ENCODE assay signal across 8 cellular contexts in the genomic region with DNA sequence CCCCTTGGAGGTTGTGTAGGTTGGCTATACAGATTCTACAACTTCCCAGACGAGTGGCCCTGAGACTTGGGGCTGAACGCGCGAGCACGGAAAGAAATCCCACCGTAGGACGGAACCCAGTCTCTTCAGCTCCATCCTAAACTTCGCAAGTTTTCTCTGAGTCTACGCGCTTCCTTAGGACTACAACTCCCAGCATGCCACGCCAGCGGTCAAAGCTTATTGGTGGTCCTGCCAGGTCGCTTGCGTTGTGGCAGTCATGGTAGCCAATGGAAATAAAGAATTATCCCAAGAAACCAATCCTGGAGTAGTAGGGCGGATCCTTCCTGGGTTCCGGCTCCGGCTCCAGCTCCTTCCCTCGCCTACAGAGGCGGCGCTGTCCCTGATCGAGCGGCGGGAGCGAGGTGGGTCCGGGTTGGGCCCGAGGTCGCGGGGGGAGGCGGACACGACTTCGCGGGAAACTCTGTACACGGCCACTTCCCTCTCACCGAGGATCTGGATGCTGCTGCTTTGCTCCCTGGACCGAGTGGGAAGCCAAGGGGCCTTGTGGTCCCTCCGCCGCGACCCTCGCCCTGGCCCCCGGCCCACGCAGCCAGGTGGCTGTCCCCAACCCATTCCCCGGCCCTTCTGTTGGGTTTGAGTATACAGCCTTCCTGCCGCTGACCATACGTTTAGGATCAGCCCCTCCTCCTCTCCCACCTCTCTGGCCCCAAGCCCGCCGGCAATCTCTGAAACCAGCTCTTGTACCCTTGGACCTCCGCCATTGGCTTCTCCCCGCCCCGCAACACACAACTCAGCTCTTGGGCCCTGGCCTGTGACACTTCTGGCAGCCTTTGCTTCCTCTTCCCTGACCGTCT. TPM values are rescaled to one million over a fixed set of nuclear protein-coding genes. Genes with fewer than 3 reads are reported as not detected.
A peak's percentile ranks its signal among the peaks of the same experiment; 100 is the strongest.
DNase-seq lines count a peak whose midpoint lies in the region; ATAC-seq and TF ChIP-seq lines count a peak whose summit lies in the region.

A gene with protein sequence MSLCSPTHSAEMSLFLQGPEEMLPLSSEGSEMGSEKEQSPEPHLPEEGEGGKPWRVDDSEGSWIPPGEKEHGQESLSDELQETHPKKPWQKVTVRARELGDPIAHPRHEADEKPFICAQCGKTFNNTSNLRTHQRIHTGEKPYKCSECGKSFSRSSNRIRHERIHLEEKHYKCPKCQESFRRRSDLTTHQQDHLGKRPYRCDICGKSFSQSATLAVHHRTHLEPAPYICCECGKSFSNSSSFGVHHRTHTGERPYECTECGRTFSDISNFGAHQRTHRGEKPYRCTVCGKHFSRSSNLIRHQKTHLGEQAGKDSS (plus strand): TSS at position 357 of the 854 bp plus-strand sequence. CDS start 3,046 bp downstream, outside the sequence.

- H3K4me3 ChIP-seq in PC-3 (ENCODE audit: low read length) (peak within 1 kb of the TSS; percentile 79), esophagus (ENCODE audit: low read depth in 1 of 2, low read length in 2 of 2) (peak within 1 kb of the TSS; percentile 73 to 91), mucosa of stomach (ENCODE audit: low read length) (peak within 1 kb of the TSS; percentile 49)

- CTCF ChIA-PET in PC-3 (lab: Charles Lee): interaction anchor here (0.6 to 0.9 kb wide), 2 partner anchors 227 to 549 kb away, joined by 3 to 5 read pairs; no protein-coding TSS in a partner anchor

- no peaks in the 10 kb centered on the region for H3K27me3 Mint-ChIP-seq in IgD-negative memory B cell

- POLR2A ChIA-PET in PC-3 (lab: Charles Lee; ENCODE audit: unreplicated experiment): interaction anchor here (0.5 to 0.9 kb wide), 4 partner anchors 18 to 1181 kb away, joined by 3 to 5 read pairs (median 4); partner anchors contain the start of genes ERMAP and SVBP

- H3K27ac Mint-ChIP-seq in IgD-negative memory B cell: peak within 1 kb of the TSS; percentile 8 to 80 (median 59)

- H3K4me1 ChIP-seq in PC-3 (ENCODE audit: insufficient read depth, low read length) (peaks cover 23% of the 10 kb centered on the region), esophagus (ENCODE audit: control insufficient read depth in 2 of 2, insufficient read depth in 2 of 2, low read length in 1 of 2) (peaks cover 0 to 7% of the 10 kb centered on the region in 2 donors), mucosa of stomach (ENCODE audit: control insufficient read depth, insufficient read depth, low read length) (peaks cover 10% of the 10 kb centered on the region)

- ATAC-seq in GM21529 (IDR thresholded peaks at IDR 0.05; ENCODE audit: unreplicated experiment) (peak; percentile 89), PC-3 (peak; percentile 99)

- no peaks in the 10 kb centered on the region for H3K27me3 ChIP-seq in PC-3 (ENCODE audit: low read length)
- H3K27me3 ChIP-seq in esophagus (ENCODE audit: control insufficient read depth in 1 of 2, insufficient read depth in 2 of 2, low read length in 2 of 2): no peaks in the 10 kb centered on the region
- no peaks in the 10 kb centered on the region for H3K27me3 ChIP-seq in mucosa of stomach (ENCODE audit: control insufficient read depth, insufficient read depth, low read length)

- peak; percentile 98 for DNase-seq in DMS53 (lab: John Stamatoyannopoulos, UW)
- DNase-seq in PC-3: peak; percentile 97
- DNase-seq in activated T-cell treated with anti-CD3 and anti-CD28 coated beads, Interleukin-2, amount 50 U/mL, for 1 hour: peak; percentile 80
- DNase-seq in stimulated activated CD8-positive, alpha-beta memory T cell treated with anti-CD3 and anti-CD28 coated beads, Interleukin-7, amount 100 ng/mL, for 1 hour (ENCODE audit: low read depth in 2 of 2): peak; percentile 65

- peak; percentile 47; the same call in 1 of the 2 replicates for TF ChIP-seq CTCF in PC-3 (conservative IDR thresholded peaks at IDR 0.05; ENCODE audit: low read depth, low read length)

- H3K4me2 ChIP-seq in PC-3 (ENCODE audit: low read length): peak within 1 kb of the TSS; percentile 89

- intact Hi-C loops in PC-3 (cut with micrococcal nuclease): no loop called here

- H3K36me3 ChIP-seq in PC-3 (ENCODE audit: low read depth, low read length) (peaks cover 6% of the 10 kb centered on the region; the same call in 1 of the 2 replicates), esophagus (ENCODE audit: control insufficient read depth in 2 of 2, insufficient read depth in 2 of 2, low read length in 1 of 2) (peaks cover 9 to 10% of the 10 kb centered on the region in 2 donors), mucosa of stomach (ENCODE audit: control insufficient read depth, insufficient read depth, low read length) (peaks cover 5% of the 10 kb centered on the region)

- peaks cover 14% of the 10 kb centered on the region for H3K36me3 Mint-ChIP-seq in IgD-negative memory B cell

- no peaks in the 10 kb centered on the region for H3F3A ChIP-seq in PC-3 (ENCODE audit: low read length, unreplicated experiment)

- H3K27ac ChIP-seq in PC-3 (ENCODE audit: low read length) (no peak within 1 kb of the TSS), esophagus (ENCODE audit: low read depth in 2 of 2, low read length in 1 of 2) (peak within 1 kb of the TSS; percentile 67 to 84)

- H3K9ac ChIP-seq in PC-3 (ENCODE audit: low read length) (peak within 1 kb of the TSS; percentile 80), mucosa of stomach (ENCODE audit: low read length) (peak within 1 kb of the TSS; percentile 88)

- peaks cover 17% of the 10 kb centered on the region for H3K79me2 ChIP-seq in PC-3 (ENCODE audit: low read length)

- no TSS peak for BruUV-seq in PC-3 (replicated peaks; lab: Mats Ljungman, UMichigan)

- peaks cover 21 to 25% (median 24%) of the 10 kb centered on the region in 3 donors for H3K4me1 Mint-ChIP-seq in IgD-negative memory B cell

- peak within 1 kb of the TSS; percentile 95 for H2AFZ ChIP-seq in PC-3 (ENCODE audit: low read length)

- peaks cover 0 to 1% (median 0%) of the 10 kb centered on the region in 3 donors for H3K9me3 Mint-ChIP-seq in IgD-negative memory B cell

- peak within 1 kb of the TSS; percentile 87 to 95 (median 92) for H3K4me3 Mint-ChIP-seq in IgD-negative memory B cell

- H3K9me2 ChIP-seq in PC-3 (replicated peaks; ENCODE audit: low read length): no peaks in the 10 kb centered on the region

- H3K9me3 ChIP-seq in PC-3 (ENCODE audit: low read length) (no peaks in the 10 kb centered on the region), esophagus (ENCODE audit: control insufficient read depth in 2 of 2, insufficient read depth in 1 of 2, low read depth in 1 of 2, low read length in 1 of 2) (peaks cover 0 to 8% of the 10 kb centered on the region in 2 donors), mucosa of stomach (ENCODE audit: control insufficient read depth, low read length) (no peaks in the 10 kb centered on the region)

- WGBS in esophagus, 2 donors: 0 to 1% methylated on average over 50 of the region's 50 CpGs

- H4K20me1 ChIP-seq in PC-3 (ENCODE audit: low read length): no peaks in the 10 kb centered on the region

RNA-seq across cellular contexts. Expression of the gene that starts here (rescaled TPM):
- polyA plus RNA-seq in IgD-negative memory B cell (10.5 TPM), esophagus (1 to 10 TPM; 4.4 to 5.7 TPM)
- total RNA-seq in PC-3 (2014; rRNA removed): 4.3 and 7.4 TPM in 2 replicates
